In genomic region chr11:124930799-124931198, GRCh38 we compare ENCODE assay signal across 15 cellular contexts. TPM values are rescaled to one million over a fixed set of nuclear protein-coding genes. Genes with fewer than 3 reads are reported as not detected.
DNase-seq lines count a peak whose midpoint lies in the region; ATAC-seq and TF ChIP-seq lines count a peak whose summit lies in the region.
"Had no signal": no experiment of that assay in that cellular context is flagged by ENCODE, and none has a peak within 500 bp of the region (broad histone marks: within the 10 kb centered on the region; RNA-seq: fewer than 3 reads in every experiment).

No MANE protein-coding gene starts in this region.

- no peaks in the 10 kb centered on the region for H3K27me3 ChIP-seq in right atrium auricular region
- H3K27me3 ChIP-seq: upper lobe of right lung had no signal

- no peak overlapping the region for H3K4me3 ChIP-seq in right atrium auricular region
- H3K4me3 ChIP-seq: upper lobe of right lung had no signal

- H3K27ac Mint-ChIP-seq in immature natural killer cell = no peak overlapping the region
- H3K27ac Mint-ChIP-seq: CD14-positive monocyte had no signal

- no peak overlapping the region for H3K27ac ChIP-seq in right atrium auricular region
- H3K27ac ChIP-seq: KMS-11, upper lobe of right lung had no signal

- H3K27me3 Mint-ChIP-seq in immature natural killer cell (ENCODE audit: low read depth in 3 of 3) = peaks cover 0 to 4% (median 3%) of the 10 kb centered on the region in 3 donors
- H3K27me3 Mint-ChIP-seq: activated naive CD4-positive, alpha-beta T cell treated with anti-CD3 and anti-CD28 coated beads, Interleukin-2, amount 50 U/mL, for 24 hours had no signal

- ATAC-seq in GM18498 (IDR thresholded peaks at IDR 0.05; ENCODE audit: unreplicated experiment) (peak; percentile 88), HG02678 (IDR thresholded peaks at IDR 0.05; ENCODE audit: unreplicated experiment) (peak; percentile 84), HG03565 (IDR thresholded peaks at IDR 0.05; ENCODE audit: unreplicated experiment) (peak; percentile 89), SK-N-SH treated with all-trans-retinoic acid at 6 μM for 48 hours (no peak)
- ATAC-seq: upper lobe of right lung had no signal

- no peak for TF ChIP-seq CTCF in right atrium auricular region (IDR thresholded peaks at IDR 0.05)

- no peaks in the 10 kb centered on the region for H3K36me3 ChIP-seq in right atrium auricular region
- H3K36me3 ChIP-seq: upper lobe of right lung had no signal

- H3K9me3 Mint-ChIP-seq in immature natural killer cell = peaks cover 0 to under 1% (median 0%) of the 10 kb centered on the region in 6 donors
- H3K9me3 Mint-ChIP-seq: activated naive CD4-positive, alpha-beta T cell treated with anti-CD3 and anti-CD28 coated beads, Interleukin-2, amount 50 U/mL, for 24 hours; CD14-positive monocyte had no signal

- H3K4me1 Mint-ChIP-seq in immature natural killer cell = no peaks in the 10 kb centered on the region

- DNase-seq in GM19240 (ENCODE audit: insufficient read length, low spot score) = peak; percentile 30
- DNase-seq in immature natural killer cell = no peak
- no peak for DNase-seq in stimulated activated CD4-positive, alpha-beta T cell treated with anti-CD3 and anti-CD28 coated beads, Interleukin-4, amount 100 ng/mL, for 4 hours
- no peak for DNase-seq in right atrium auricular region (ENCODE audit: low spot score)
- DNase-seq: NCI-H446, SHP77 treated with DMSO at 0.1 percent for 48 hours, upper lobe of right lung had no signal

- no peaks in the 10 kb centered on the region for H3K4me1 ChIP-seq in right atrium auricular region
- H3K4me1 ChIP-seq: upper lobe of right lung had no signal

- no peaks in the 10 kb centered on the region for H3K9me3 ChIP-seq in right atrium auricular region
- H3K9me3 ChIP-seq: upper lobe of right lung had no signal

- no peak overlapping the region for H3K4me3 Mint-ChIP-seq in immature natural killer cell
- H3K4me3 Mint-ChIP-seq: activated naive CD4-positive, alpha-beta T cell treated with anti-CD3 and anti-CD28 coated beads, Interleukin-2, amount 50 U/mL, for 24 hours; CD14-positive monocyte had no signal

- H3K36me3 Mint-ChIP-seq in immature natural killer cell = no peaks in the 10 kb centered on the region
- H3K36me3 Mint-ChIP-seq: activated naive CD4-positive, alpha-beta T cell treated with anti-CD3 and anti-CD28 coated beads, Interleukin-2, amount 50 U/mL, for 24 hours; CD14-positive monocyte had no signal

TF ChIP-seq in SK-N-SH treated with all-trans-retinoic acid at 6 μM for 48 hours, 23 proteins besides CTCF, POLR2A, EP300 and RAD21:
- no peak for TF ChIP-seq CSDC2 (CRISPR knock-in tag; IDR thresholded peaks at IDR 0.05)
- TF ChIP-seq ZNF8 (CRISPR knock-in tag; IDR thresholded peaks at IDR 0.05) = no peak

RNA-seq across cellular contexts. Expression of gene HEPACAM, which starts 5.0 kb away (rescaled TPM):
- polyA plus RNA-seq in immature natural killer cell = not detected
- under 1 TPM in 1 of 2 donors, not detected in 1; 0.83 TPM for total RNA-seq in right atrium auricular region
- total RNA-seq: chondrocyte had no signal
- polyA plus RNA-seq: CD14-positive monocyte had no signal

RNA-seq across cellular contexts. Expression of gene HEPN1, which starts 11.7 kb away (rescaled TPM):
- polyA plus RNA-seq in immature natural killer cell = not detected
- total RNA-seq in right atrium auricular region = not detected
- total RNA-seq: chondrocyte, upper lobe of right lung had no signal
- polyA plus RNA-seq: CD14-positive monocyte had no signal

RNA-seq across cellular contexts. Expression of gene CCDC15, which starts 23.2 kb away (rescaled TPM):
- 1 to 10 TPM in 2 of 3 donors, under 1 TPM in 1; 0.50 to 2.7 (median 1.6) TPM for polyA plus RNA-seq in immature natural killer cell
- under 1 TPM in 1 of 2 donors, not detected in 1; 0.24 TPM for total RNA-seq in right atrium auricular region

RNA-seq across cellular contexts. Expression of gene ROBO4, which starts 33.1 kb away (rescaled TPM):
- polyA plus RNA-seq in immature natural killer cell = not detected
- 10 to 100 TPM; 16.2 to 21.6 TPM for total RNA-seq in right atrium auricular region
- total RNA-seq: chondrocyte had no signal
